17 cellular contexts compared by ENCODE assay signal in genomic region chr16:87437327-87437726, GRCh38.
"Had no signal": no experiment of that assay in that cellular context is flagged by ENCODE, and none has a peak within 500 bp of the region (broad histone marks: within the 10 kb centered on the region; RNA-seq: fewer than 3 reads in every experiment).

No MANE protein-coding gene starts in this region.

- H3K9me3 Mint-ChIP-seq: activated naive CD4-positive, alpha-beta T cell treated with anti-CD3 and anti-CD28 coated beads, Interleukin-2, amount 10 ng/mL, durations not matched to agents 7 days and 5 days; activated naive CD8-positive, alpha-beta T cell treated with anti-CD3 and anti-CD28 coated beads for 36 hours; activated T-cell treated with anti-CD3 and anti-CD28 coated beads, Interleukin-2, amount 50 U/mL, for 4 hours; T-helper 1 cell treated with Interleukin-12 subunit alpha and Interleukin-12 subunit beta and Interleukin-4 antibody, amounts not matched to agents 30 μg/mL and 1 μg/mL, for 36 hours had no signal

- DNase-seq: activated CD4-positive, CD25-positive, alpha-beta regulatory T cell treated with anti-CD3 and anti-CD28 coated beads, Interleukin-2, amount 50 U/mL, for 72 hours; activated gamma-delta T cell treated with Interleukin-2 at 50 U/mL for 16 hours; activated T-cell treated with anti-CD3 and anti-CD28 coated beads, Interleukin-2, amount 50 U/mL, for 4 hours; brain microvascular endothelial cell; MG63; MV-4-11; NCI-H1105; NCI-H1436; NCI-H1694 treated with DMSO at 0.1 percent for 48 hours; NCI-H446; Peyer's patch; T-helper 9 cell had no signal

- H3K27me3 ChIP-seq: brain microvascular endothelial cell, cardiac muscle cell, MG63, Peyer's patch had no signal

- H3K27me3 Mint-ChIP-seq: activated naive CD8-positive, alpha-beta T cell treated with anti-CD3 and anti-CD28 coated beads for 36 hours had no signal

- H3K9me3 ChIP-seq: MG63, Peyer's patch had no signal

- H3K27ac Mint-ChIP-seq: activated naive CD4-positive, alpha-beta T cell treated with anti-CD3 and anti-CD28 coated beads, Interleukin-2, amount 10 ng/mL, durations not matched to agents 7 days and 5 days; T-helper 1 cell treated with Interleukin-12 subunit alpha and Interleukin-12 subunit beta and Interleukin-4 antibody, amounts not matched to agents 30 μg/mL and 1 μg/mL, for 36 hours had no signal

- H3K4me3 Mint-ChIP-seq: WTC11 had no signal

- H3K27ac ChIP-seq: cardiac muscle cell had no signal

- H3K36me3 ChIP-seq: brain microvascular endothelial cell, cardiac muscle cell, MG63 had no signal

- H3K4me3 ChIP-seq: cardiac muscle cell, MG63, Peyer's patch had no signal

- H3K36me3 Mint-ChIP-seq: activated naive CD4-positive, alpha-beta T cell treated with anti-CD3 and anti-CD28 coated beads, Interleukin-2, amount 10 ng/mL, durations not matched to agents 7 days and 5 days had no signal

- ATAC-seq: WTC11 had no signal
